Comparison of ENCODE assay signal across 16 cellular contexts in genomic region chr19:10122066-10122465, GRCh38. TPM values are rescaled to one million over a fixed set of nuclear protein-coding genes. Genes with fewer than 3 reads are reported as not detected.
A peak's percentile ranks its signal among the peaks of the same experiment; 100 is the strongest.
DNase-seq lines count a peak whose midpoint lies in the region; ATAC-seq and TF ChIP-seq lines count a peak whose summit lies in the region.
"Had no signal": no experiment of that assay in that cellular context is flagged by ENCODE, and none has a peak within 500 bp of the region (broad histone marks: within the 10 kb centered on the region; RNA-seq: fewer than 3 reads in every experiment).

No MANE protein-coding gene starts in this region.

- no peaks in the 10 kb centered on the region for H3K27me3 ChIP-seq in right cardiac atrium (ENCODE audit: control insufficient read depth, insufficient read depth)
- H3K27me3 ChIP-seq in left ventricle myocardium inferior (ENCODE audit: low read depth) = no peaks in the 10 kb centered on the region

- peaks cover 6% of the 10 kb centered on the region for H3K4me1 Mint-ChIP-seq in nephron progenitor cell

- H3K36me3 Mint-ChIP-seq in nephron progenitor cell (ENCODE audit: low read depth) = peaks cover 16% of the 10 kb centered on the region

- intact Hi-C loops in right cardiac atrium (cut with DNase I) (no loop called here), left ventricle myocardium inferior (cut with micrococcal nuclease) (no loop called here)

- no peak overlapping the region for H3K4me3 ChIP-seq in right cardiac atrium (ENCODE audit: low read length)
- H3K4me3 ChIP-seq in left ventricle myocardium inferior = no peak overlapping the region

- TF ChIP-seq POLR2A in erythroblast (IDR thresholded peaks at IDR 0.05; ENCODE audit: low read length) = no peak

- H3K27me3 Mint-ChIP-seq in nephron progenitor cell (ENCODE audit: low read depth, poor library complexity) = peaks cover 3% of the 10 kb centered on the region

- 56% methylated on average over 6 of the region's 6 CpGs for WGBS in right cardiac atrium

- no peak overlapping the region for H3K27ac ChIP-seq in right cardiac atrium (ENCODE audit: low read length)
- H3K27ac ChIP-seq in left ventricle myocardium inferior (replicated peaks) = no peak overlapping the region

- peak; percentile 47 to 62 (median 59) for DNase-seq in right cardiac atrium
- DNase-seq in left ventricle myocardium inferior = no peak
- DNase-seq in dedifferentiated amniotic fluid mesenchymal stem cell (ENCODE audit: extremely low spot score) = peak; percentile 37
- DNase-seq in nephron progenitor cell = no peak
- DNase-seq in erythroblast (lab: John Stamatoyannopoulos, UW) = no peak
- no peak for DNase-seq in NK-92 treated with Interleukin-12 subunit alpha and Interleukin-12 subunit beta, amount 100 ng/mL, for 24 hours (lab: John Stamatoyannopoulos, UW)
- no peak for DNase-seq in activated CD4-positive, alpha-beta T cell treated with anti-CD3 and anti-CD28 coated beads for 48 hours
- DNase-seq: ACHN; activated CD4-positive, alpha-beta T cell treated with anti-CD3 and anti-CD28 coated beads for 1 hour; hippocampal formation; NCI-H1417; NCI-H524; small intestine; T-helper 1 cell had no signal

- H3K9me3 ChIP-seq in right cardiac atrium (ENCODE audit: control insufficient read depth, low read length) = no peaks in the 10 kb centered on the region
- H3K9me3 ChIP-seq in left ventricle myocardium inferior (replicated peaks) = peaks cover 4% of the 10 kb centered on the region

- H3K27ac Mint-ChIP-seq in nephron progenitor cell = peak overlapping the region; percentile 76

- H3K36me3 ChIP-seq in left ventricle myocardium inferior = peaks cover 21% of the 10 kb centered on the region

- TF ChIP-seq CTCF in left ventricle myocardium inferior (IDR thresholded peaks at IDR 0.05; ENCODE audit: borderline replicate concordance) = no peak
- no peak for TF ChIP-seq CTCF in nephron progenitor cell (IDR thresholded peaks at IDR 0.05)

- ATAC-seq in right cardiac atrium (peak; percentile 34 to 39), GM21717 (IDR thresholded peaks at IDR 0.05; ENCODE audit: unreplicated experiment) (no peak)
- ATAC-seq: Panc1 had no signal

- no peak overlapping the region for H3K4me3 Mint-ChIP-seq in nephron progenitor cell

- H3K4me1 ChIP-seq in right cardiac atrium (ENCODE audit: control insufficient read depth, insufficient read depth, low read length) (peaks cover 5% of the 10 kb centered on the region), left ventricle myocardium inferior (peaks cover 24% of the 10 kb centered on the region)

- peaks cover 4% of the 10 kb centered on the region for H3K9me3 Mint-ChIP-seq in nephron progenitor cell

RNA-seq across cellular contexts. Expression of gene EIF3G, which starts 2.4 kb away (rescaled TPM):
- total RNA-seq in right cardiac atrium (100 to 1,000 TPM; 144 to 183 (median 158) TPM), left ventricle myocardium inferior (172 TPM)
- polyA plus RNA-seq in right cardiac atrium = 127 TPM

RNA-seq across cellular contexts. Expression of gene P2RY11, which starts 10.6 kb away (rescaled TPM):
- 1 to 10 TPM; 4.4 to 6.6 (median 4.9) TPM for total RNA-seq in right cardiac atrium
- polyA plus RNA-seq in right cardiac atrium = 2.9 TPM
- 4.1 TPM for total RNA-seq in left ventricle myocardium inferior

RNA-seq across cellular contexts. Expression of gene PPAN, which starts 15.9 kb away (rescaled TPM):
- 10 to 100 TPM; 16.5 to 29.4 (median 25.7) TPM for total RNA-seq in right cardiac atrium
- polyA plus RNA-seq in right cardiac atrium = 25.2 TPM
- total RNA-seq in left ventricle myocardium inferior = 23.6 TPM

RNA-seq across cellular contexts. Expression of gene ANGPTL6, which starts 19.6 kb away (rescaled TPM):
- total RNA-seq in right cardiac atrium = not detected
- 0.25 TPM for polyA plus RNA-seq in right cardiac atrium
- total RNA-seq in left ventricle myocardium inferior = not detected

RNA-seq across cellular contexts. Expression of gene SHFL, which starts 35.9 kb away (rescaled TPM):
- 10 to 100 TPM; 14.5 to 16.0 (median 15.2) TPM for total RNA-seq in right cardiac atrium
- 16.0 TPM for polyA plus RNA-seq in right cardiac atrium
- total RNA-seq in left ventricle myocardium inferior = 9.1 TPM

Comparison
In these comparisons a context has a peak if more than half of its experiments do, and no peak if none do; other contexts are left out.
1. DNase-seq: peak in right cardiac atrium (3 of 3) and dedifferentiated amniotic fluid mesenchymal stem cell (single experiment); none in left ventricle myocardium inferior (single experiment), nephron progenitor cell (single experiment), erythroblast (0 of 2), NK-92 treated with Interleukin-12 subunit alpha and Interleukin-12 subunit beta, amount 100 ng/mL, for 24 hours (single experiment) and activated CD4-positive, alpha-beta T cell treated with anti-CD3 and anti-CD28 coated beads for 48 hours (single experiment).